In the genomic region with DNA sequence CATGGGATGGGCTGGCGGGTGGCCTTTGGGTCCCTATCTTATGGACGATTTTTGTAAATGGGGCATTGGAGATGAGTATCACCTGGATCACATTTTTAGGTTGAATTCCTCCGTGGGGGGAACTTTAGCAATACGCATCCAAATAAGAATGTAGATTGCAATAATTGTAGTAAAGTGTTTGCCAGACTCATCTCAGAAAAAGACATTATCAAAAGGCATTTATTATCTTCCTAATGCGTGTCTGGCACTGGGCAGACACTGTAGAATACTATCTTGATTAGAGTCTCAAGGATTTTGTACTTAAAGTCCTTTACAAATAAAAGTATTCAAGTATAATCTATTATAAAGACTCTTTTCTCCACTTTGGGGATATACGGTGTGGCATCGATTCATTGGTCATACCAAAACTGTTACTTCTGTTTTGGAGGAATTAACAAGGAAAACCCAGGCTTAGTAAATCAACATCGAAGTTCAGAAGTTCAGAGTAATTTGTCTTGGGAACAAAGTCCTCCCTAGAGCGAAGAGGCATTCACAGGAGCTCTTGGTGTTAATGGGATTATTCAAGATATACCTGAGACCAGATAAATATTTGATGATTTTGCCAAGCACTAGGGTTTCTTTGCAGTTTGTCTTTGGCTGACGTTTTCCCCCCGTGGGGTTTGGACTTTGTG, we compare ENCODE assay signal across 8 cellular contexts. TPM values are rescaled to one million over a fixed set of nuclear protein-coding genes. Genes with fewer than 3 reads are reported as not detected.
A peak's percentile ranks its signal among the peaks of the same experiment; 100 is the strongest.
DNase-seq lines count a peak whose midpoint lies in the region; ATAC-seq, FAIRE-seq and TF ChIP-seq lines count a peak whose summit lies in the region.

No MANE protein-coding gene starts in this region.

- no peak for FAIRE-seq in astrocyte (lab: Jason Lieb, UNC)
- FAIRE-seq in HepG2 (lab: Jason Lieb, UNC), result no peak

- WGBS in HepG2 (ENCODE audit: low lambda C conversion rate), result 21% methylated on average over 11 of the region's 11 CpGs

- DNase-seq in T-helper 1 cell (no peak), astrocyte (ENCODE audit: low read depth) (no peak), HepG2 (ENCODE audit: low spot score) (no peak), NCI-H2171 (lab: John Stamatoyannopoulos, UW) (no peak), NCI-H446 treated with DMSO at 0.1 percent for 48 hours (lab: John Stamatoyannopoulos, UW) (no peak)

- intact Hi-C loops in HepG2 (cut with micrococcal nuclease; ENCODE audit: unreplicated experiment), result loop anchor here (5.0 kb wide), 1 partner anchor 57 kb away; no protein-coding TSS in a partner anchor

- no peak for TF ChIP-seq POLR2A in HepG2 (IDR thresholded peaks at IDR 0.05; ENCODE audit: insufficient read depth in 1 of 2, low read depth in 2 of 2, low read length in 2 of 2)

- H3K4me1 Mint-ChIP-seq in T-helper 1 cell treated with Interleukin-12 subunit alpha and Interleukin-12 subunit beta and Interleukin-4 antibody, amounts not matched to agents 30 μg/mL and 1 μg/mL, for 36 hours (ENCODE audit: low read depth), result peaks cover 23% of the 10 kb centered on the region
- peaks cover 26% of the 10 kb centered on the region for H3K4me1 Mint-ChIP-seq in astrocyte (ENCODE audit: low read depth, unreplicated experiment)

- H3K27me3 ChIP-seq in astrocyte (ENCODE audit: insufficient read depth, low read length) (peaks cover 45% of the 10 kb centered on the region), HepG2 (ENCODE audit: control insufficient read depth in 1 of 2, insufficient read depth in 2 of 2, low read length in 2 of 2) (peaks cover 0 to 68% of the 10 kb centered on the region in 2 experiments; a peak in 4 of 5 replicates), subcutaneous abdominal adipose tissue (ENCODE audit: control insufficient read depth in 5 of 5, insufficient read depth in 4 of 5, low read length in 5 of 5) (no peaks in the 10 kb centered on the region)

- in situ Hi-C loops in HepG2 (cut with HindIII; ENCODE audit: extremely low pct_ligation_motif_present, low pct_unique_long_range_greater_than_20kb), result no loop called here

- H2AFZ ChIP-seq in astrocyte (ENCODE audit: low read depth, low read length) (no peak overlapping the region), HepG2 (ENCODE audit: low read length) (no peak overlapping the region)

- H3K4me2 ChIP-seq in astrocyte (ENCODE audit: low read length) (peak overlapping the region; percentile 90), HepG2 (ENCODE audit: low read depth, low read length) (0 out of 2 replicates have a peak overlapping the region, but pooled peaks have one; percentile 47)

- H3K27ac Mint-ChIP-seq in T-helper 1 cell treated with Interleukin-12 subunit alpha and Interleukin-12 subunit beta and Interleukin-4 antibody, amounts not matched to agents 30 μg/mL and 1 μg/mL, for 36 hours, result peak overlapping the region; percentile 32
- no peak overlapping the region for H3K27ac Mint-ChIP-seq in astrocyte (ENCODE audit: unreplicated experiment)

- H3K4me1 ChIP-seq in astrocyte (ENCODE audit: insufficient read depth, low read length), result peaks cover 5% of the 10 kb centered on the region
- peaks cover 20% of the 10 kb centered on the region for H3K4me1 ChIP-seq in HepG2 (ENCODE audit: insufficient read depth, low read length)
- H3K4me1 ChIP-seq in subcutaneous abdominal adipose tissue (ENCODE audit: control insufficient read depth in 5 of 5, insufficient read depth in 5 of 5, low read length in 5 of 5), result peaks cover 0 to 70% (median 58%) of the 10 kb centered on the region in 5 donors

- peaks cover 40% of the 10 kb centered on the region for H3K79me2 ChIP-seq in astrocyte (ENCODE audit: insufficient read depth, low read length)
- no peaks in the 10 kb centered on the region for H3K79me2 ChIP-seq in HepG2 (ENCODE audit: insufficient read depth, low read length)

- no peaks in the 10 kb centered on the region for H3K36me3 ChIP-seq in astrocyte (ENCODE audit: insufficient read depth, low read length)
- H3K36me3 ChIP-seq in HepG2 (replicated peaks in 1 of 2; ENCODE audit: control insufficient read depth in 1 of 2, insufficient read depth in 2 of 2, low read length in 2 of 2), result no peaks in the 10 kb centered on the region
- H3K36me3 ChIP-seq in subcutaneous abdominal adipose tissue (ENCODE audit: control insufficient read depth in 5 of 5, insufficient read depth in 5 of 5, low read length in 5 of 5), result peaks cover 0 to 11% (median 2%) of the 10 kb centered on the region in 5 donors

- H4K20me1 ChIP-seq in astrocyte (ENCODE audit: insufficient read depth, low read length) (peaks cover 15% of the 10 kb centered on the region), HepG2 (ENCODE audit: insufficient read depth, low read length) (no peaks in the 10 kb centered on the region)

- TF ChIP-seq CTCF in astrocyte (IDR thresholded peaks at IDR 0.05; ENCODE audit: insufficient read depth, low read depth, low read length) (no peak), HepG2 (CRISPR knock-in tag; IDR thresholded peaks at IDR 0.05) (no peak)

- H3K27ac ChIP-seq in astrocyte (ENCODE audit: low read depth, low read length) (no peak overlapping the region), HepG2 (ENCODE audit: extremely low read length, insufficient read depth, low read length) (no peak overlapping the region), subcutaneous abdominal adipose tissue (ENCODE audit: low read depth, low read length) (peak overlapping the region; percentile 96)

- no peak for TF ChIP-seq EP300 in HepG2 (IDR thresholded peaks at IDR 0.05; ENCODE audit: low read depth in 2 of 2, low read length in 2 of 2)
- no peak for TF ChIP-seq EP300 in HepG2 (CRISPR knock-in tag; IDR thresholded peaks at IDR 0.05; ENCODE audit: borderline replicate concordance)

- TF ChIP-seq RAD21 in HepG2 (CRISPR knock-in tag; IDR thresholded peaks at IDR 0.05), result no peak

- no peak overlapping the region for H3K4me3 ChIP-seq in astrocyte (ENCODE audit: insufficient read depth, low read depth, low read length)
- no peak overlapping the region for H3K4me3 ChIP-seq in HepG2 (replicated peaks in 1 of 3; ENCODE audit: insufficient read depth in 1 of 3, low read depth in 2 of 3, low read length in 3 of 3)
- H3K4me3 ChIP-seq in subcutaneous abdominal adipose tissue (ENCODE audit: low read depth in 1 of 5, low read length in 5 of 5), result peak overlapping the region; percentile 47 to 94 (median 76)

- H3K4me3 Mint-ChIP-seq in T-helper 1 cell treated with Interleukin-12 subunit alpha and Interleukin-12 subunit beta and Interleukin-4 antibody, amounts not matched to agents 30 μg/mL and 1 μg/mL, for 36 hours, result peak overlapping the region; percentile 48
- peak overlapping the region; percentile 96 for H3K4me3 Mint-ChIP-seq in astrocyte (ENCODE audit: unreplicated experiment)

- H3K9me3 Mint-ChIP-seq in T-helper 1 cell treated with Interleukin-12 subunit alpha and Interleukin-12 subunit beta and Interleukin-4 antibody, amounts not matched to agents 30 μg/mL and 1 μg/mL, for 36 hours, result no peaks in the 10 kb centered on the region
- H3K9me3 Mint-ChIP-seq in astrocyte (ENCODE audit: unreplicated experiment), result no peaks in the 10 kb centered on the region

- peak overlapping the region; percentile 34 for H3K9ac ChIP-seq in astrocyte (ENCODE audit: low read length)
- no peak overlapping the region for H3K9ac ChIP-seq in HepG2 (ENCODE audit: insufficient read depth, low read depth, low read length)
- H3K9ac ChIP-seq in subcutaneous abdominal adipose tissue (ENCODE audit: low read length in 5 of 5), result peak overlapping the region; percentile 65 to 81 (median 72)

- ATAC-seq in HepG2 (no peak), esophagus mucosa (no peak)

- no TSS peak for BruUV-seq in HepG2 (replicated peaks; lab: Mats Ljungman, UMichigan)

- CTCF ChIA-PET in HepG2 (lab: Yijun Ruan, JAX; ENCODE audit: low intra/inter-chr PET ratio, low total read pairs), result no interaction called here

- H3K27me3 Mint-ChIP-seq in T-helper 1 cell treated with Interleukin-12 subunit alpha and Interleukin-12 subunit beta and Interleukin-4 antibody, amounts not matched to agents 30 μg/mL and 1 μg/mL, for 36 hours (ENCODE audit: low read depth), result peaks cover 25% of the 10 kb centered on the region
- H3K27me3 Mint-ChIP-seq in astrocyte (ENCODE audit: low read depth, unreplicated experiment), result peaks cover 20% of the 10 kb centered on the region

- POLR2A ChIA-PET in HepG2 (lab: Yijun Ruan, JAX), result no interaction called here

- H3K9me3 ChIP-seq in astrocyte (ENCODE audit: insufficient read depth, low read depth, low read length) (no peaks in the 10 kb centered on the region), HepG2 (ENCODE audit: low read length) (no peaks in the 10 kb centered on the region), subcutaneous abdominal adipose tissue (ENCODE audit: control insufficient read depth in 5 of 5, low read length in 5 of 5) (no peaks in the 10 kb centered on the region)

- peaks cover 4% of the 10 kb centered on the region for H3K36me3 Mint-ChIP-seq in T-helper 1 cell treated with Interleukin-12 subunit alpha and Interleukin-12 subunit beta and Interleukin-4 antibody, amounts not matched to agents 30 μg/mL and 1 μg/mL, for 36 hours (ENCODE audit: low read depth)
- H3K36me3 Mint-ChIP-seq in astrocyte (ENCODE audit: low read depth, unreplicated experiment), result peaks cover 5% of the 10 kb centered on the region

RNA-seq across cellular contexts. Expression of gene ACKR3, which starts 0.6 kb away (rescaled TPM):
- total RNA-seq in astrocyte (72.7 and 88.3 TPM in 2 replicates), HepG2 (2016; rRNA removed; fragmentation: Illumina TruSeq; extraction: Trizol) (not detected in 2 replicates), esophagus mucosa (6.3 TPM)
- total RNA-seq in HepG2 (2016; cell fraction: cytosol; rRNA removed; fragmentation: Illumina TruSeq; extraction: Trizol; ENCODE audit: low read depth), result not detected in 2 replicates
- not detected in 2 replicates for total RNA-seq in HepG2 (2016; cell fraction: insoluble cytoplasmic fraction; rRNA removed; fragmentation: Illumina TruSeq; extraction: Trizol)
- total RNA-seq in HepG2 (2016; cell fraction: membrane; rRNA removed; fragmentation: Illumina TruSeq; extraction: Trizol), result not detected in 2 replicates
- total RNA-seq in HepG2 (2016; cell fraction: nucleus; rRNA removed; fragmentation: Illumina TruSeq; extraction: Trizol), result not detected in 2 replicates
- polyA plus RNA-seq in HepG2 (2011; rRNA removed), result 0.04 TPM in 1 of 2 replicates, not detected in the other
- 0.03 TPM in 1 of 2 replicates, not detected in the other for polyA plus RNA-seq in HepG2 (2011; cell fraction: cytosol; rRNA removed)
- 0.23 TPM in 1 of 2 replicates, not detected in the other for polyA plus RNA-seq in HepG2 (2011; cell fraction: nucleus; rRNA removed)
- polyA plus RNA-seq in HepG2 (2012), result not detected in 2 replicates
- not detected in 2 replicates for polyA plus RNA-seq in HepG2 (2016; cell fraction: cytosol; fragmentation: Illumina TruSeq; extraction: Trizol; ENCODE audit: low read depth)
- polyA plus RNA-seq in HepG2 (2016; cell fraction: insoluble cytoplasmic fraction; fragmentation: Illumina TruSeq; extraction: Trizol; ENCODE audit: low read depth), result not detected in 2 replicates
- not detected in 2 replicates for polyA plus RNA-seq in HepG2 (2016; cell fraction: membrane; fragmentation: Illumina TruSeq; extraction: Trizol; ENCODE audit: low read depth)
- not detected in 2 replicates for polyA plus RNA-seq in HepG2 (2016; cell fraction: nucleus; fragmentation: Illumina TruSeq; extraction: Trizol; ENCODE audit: insufficient read depth, low read depth)
- 9.1 TPM in 1 of 2 replicates, not detected in the other for polyA minus RNA-seq in HepG2 (2011; rRNA and poly(A)+ RNA removed; ENCODE audit: low replicate concordance)
- polyA minus RNA-seq in HepG2 (2011; cell fraction: cytosol; rRNA and poly(A)+ RNA removed), result not detected in 2 replicates
- polyA minus RNA-seq in HepG2 (2011; cell fraction: nucleus; rRNA and poly(A)+ RNA removed), result not detected in 2 replicates

Comparison
In these comparisons a context has a peak if more than half of its experiments do, and no peak if none do; other contexts are left out.
1. H3K4me3 ChIP-seq: peak in subcutaneous abdominal adipose tissue (5 of 5); none in astrocyte (single experiment) and HepG2 (0 of 3).
2. RNA of gene ACKR3, which starts 0.6 kb away (total RNA-seq): 72.7 to 88.3 TPM in astrocyte; 6.3 TPM in esophagus mucosa (single experiment) and not detected in HepG2; every median in the first group is over 10 times any median in the second.